In genomic region chr1:181159451-181160151, GRCh38 we compare ENCODE assay signal across 1 cellular context.
TF ChIP-seq lines count a peak whose summit lies in the region.

No MANE protein-coding gene starts in this region.

TF ChIP-seq in HepG2, 621 proteins besides CTCF, POLR2A, EP300 and RAD21 (continued from another document):
- TF ChIP-seq ZNF160 (CRISPR knock-in tag; IDR thresholded peaks at IDR 0.05) (no peak), HHEX (CRISPR knock-in tag; IDR thresholded peaks at IDR 0.05) (no peak), AHDC1 (CRISPR knock-in tag; IDR thresholded peaks at IDR 0.05; ENCODE audit: borderline replicate concordance) (no peak), MYPOP (CRISPR knock-in tag; IDR thresholded peaks at IDR 0.05) (no peak), ARID4A (CRISPR knock-in tag; IDR thresholded peaks at IDR 0.05; ENCODE audit: borderline replicate concordance) (no peak), ZFP41 (CRISPR knock-in tag; IDR thresholded peaks at IDR 0.05; ENCODE audit: borderline replicate concordance) (no peak), TBX3 (IDR thresholded peaks at IDR 0.05; ENCODE audit: borderline replicate concordance) (no peak), THAP8 (CRISPR knock-in tag; IDR thresholded peaks at IDR 0.05; ENCODE audit: borderline replicate concordance) (no peak), JUNB (CRISPR knock-in tag; IDR thresholded peaks at IDR 0.05; ENCODE audit: borderline replicate concordance) (no peak), ZNF788 (CRISPR knock-in tag; IDR thresholded peaks at IDR 0.05; ENCODE audit: borderline replicate concordance) (no peak), HOMEZ (CRISPR knock-in tag; IDR thresholded peaks at IDR 0.05; ENCODE audit: low read depth) (no peak)
